8 cellular contexts compared by ENCODE assay signal in the genomic region with DNA sequence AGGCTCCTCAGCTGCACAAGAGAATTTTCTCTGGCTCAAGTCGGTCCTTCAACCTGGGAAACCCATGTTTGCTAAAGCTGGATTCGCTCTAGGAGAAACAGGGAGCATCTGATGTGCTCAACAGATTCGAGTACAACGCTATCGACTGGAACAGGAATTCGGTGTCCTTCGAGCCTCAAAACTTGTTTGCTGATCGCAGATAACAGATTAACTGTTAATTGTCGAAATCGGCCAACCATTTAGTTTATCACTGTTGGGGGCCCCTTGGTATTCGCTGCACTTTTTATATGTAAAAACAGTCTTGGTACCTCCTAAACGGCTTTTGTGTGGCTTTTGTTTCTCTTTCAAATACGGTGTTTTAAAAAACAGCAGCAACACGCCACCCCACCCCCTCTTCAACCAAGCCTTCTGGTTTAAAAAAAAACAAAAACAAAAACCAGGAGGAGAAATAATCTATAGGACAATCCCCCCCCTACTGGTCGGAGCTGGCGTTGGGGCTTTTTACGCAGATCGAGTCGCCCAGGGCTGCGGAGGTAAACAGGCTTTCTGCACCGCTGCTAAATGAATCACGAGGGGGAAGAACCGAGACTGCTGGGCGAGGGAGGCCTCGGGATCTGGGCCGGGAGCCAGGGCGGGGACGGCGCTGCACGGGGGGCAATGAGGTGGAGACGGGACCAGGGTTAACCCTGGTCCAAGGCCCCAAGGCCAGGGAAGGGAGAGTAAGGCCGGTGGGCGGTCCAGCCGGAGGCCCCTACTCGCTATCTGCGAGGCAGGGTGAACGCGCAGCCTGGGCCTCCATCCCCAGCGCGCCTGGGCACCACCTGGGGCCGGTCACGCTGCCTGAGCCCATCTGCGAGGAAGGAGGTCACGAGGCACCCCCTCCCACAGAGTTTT.
DNase-seq lines count a peak whose midpoint lies in the region; ATAC-seq and TF ChIP-seq lines count a peak whose summit lies in the region.

No MANE protein-coding gene starts in this region.

- DNase-seq in KBM-7 (peak; percentile 94), SJSA1 (ENCODE audit: low read depth in 1 of 2, low spot score in 2 of 2) (peak; percentile 84 to 85), hepatocyte (ENCODE audit: low spot score) (peak; percentile 92)
- DNase-seq in activated gamma-delta T cell treated with anti-CD3 and anti-CD28 coated beads, Interleukin-2, amount 50 U/mL, for 16 hours (ENCODE audit: low read depth), result peak; percentile 66
- DNase-seq in stimulated activated CD4-positive, alpha-beta T cell treated with anti-CD3 and anti-CD28 coated beads, Interleukin-1b, Interleukin-23, amount 100 ng/mL, for 4 hours (ENCODE audit: low read depth in 2 of 2), result peak; percentile 52 to 66

- ATAC-seq in GM19468 (IDR thresholded peaks at IDR 0.05; ENCODE audit: extremely low read depth, unreplicated experiment), result peak; percentile 23
- no peak for ATAC-seq in HG03039 (IDR thresholded peaks at IDR 0.05; ENCODE audit: unreplicated experiment)

- peaks cover 0 to 3% (median 0%) of the 10 kb centered on the region in 11 experiments; a peak in 2 of 22 replicates for H4K20me1 ChIP-seq in BLaER1 treated with 17β-estradiol and CSF1 and Interleukin-3, amounts not matched to agents 10 nM and 100 nM
- no peaks in the 10 kb centered on the region for H4K20me1 ChIP-seq in hepatocyte (ENCODE audit: insufficient read depth, poor library complexity, severe bottlenecking)

- H3K4me3 ChIP-seq in BLaER1 treated with 17β-estradiol and CSF1 and Interleukin-3, amounts not matched to agents 10 nM and 100 nM, result peak overlapping the region; percentile 25 to 67 (median 44); a peak in 19 of 20 replicates
- H3K4me3 ChIP-seq in SJSA1 (peak overlapping the region; percentile 16; the same call in 1 of the 2 replicates), hepatocyte (peak overlapping the region; percentile 4)

- peak overlapping the region; percentile 81 to 95 (median 90) for H3K4me2 ChIP-seq in BLaER1 treated with 17β-estradiol and CSF1 and Interleukin-3, amounts not matched to agents 10 nM and 100 nM
- H3K4me2 ChIP-seq in hepatocyte, result peak overlapping the region; percentile 88

- no peaks in the 10 kb centered on the region for H3K36me3 ChIP-seq in BLaER1 treated with 17β-estradiol and CSF1 and Interleukin-3, amounts not matched to agents 10 nM and 100 nM
- H3K36me3 ChIP-seq in SJSA1 (no peaks in the 10 kb centered on the region), hepatocyte (replicated peaks; ENCODE audit: insufficient read depth, low read depth) (no peaks in the 10 kb centered on the region)

- H3K27ac ChIP-seq in BLaER1 treated with 17β-estradiol and CSF1 and Interleukin-3, amounts not matched to agents 10 nM and 100 nM, result peak overlapping the region; percentile 55 to 100 (median 99); a peak in 21 of 22 replicates
- peak overlapping the region; percentile 79 for H3K27ac ChIP-seq in SJSA1
- H3K27ac ChIP-seq in hepatocyte, result peak overlapping the region; percentile 58

- H3K9me3 ChIP-seq in BLaER1 treated with 17β-estradiol and CSF1 and Interleukin-3, amounts not matched to agents 10 nM and 100 nM (replicated peaks in 1 of 11), result peaks cover 27 to 47% (median 37%) of the 10 kb centered on the region in 11 experiments
- H3K9me3 ChIP-seq in SJSA1 (replicated peaks), result no peaks in the 10 kb centered on the region
- no peaks in the 10 kb centered on the region for H3K9me3 ChIP-seq in hepatocyte (ENCODE audit: low read depth)

- H3K9ac ChIP-seq in BLaER1 treated with 17β-estradiol and CSF1 and Interleukin-3, amounts not matched to agents 10 nM and 100 nM, result peak overlapping the region; percentile 67 to 98 (median 96); a peak in 20 of 22 replicates

- 20% methylated on average over 44 of the region's 44 CpGs for WGBS in hepatocyte (ENCODE audit: low lambda C conversion rate, missing lambda C conversion rate)

- peaks cover 61 to 90% (median 84%) of the 10 kb centered on the region in 10 experiments for H3K4me1 ChIP-seq in BLaER1 treated with 17β-estradiol and CSF1 and Interleukin-3, amounts not matched to agents 10 nM and 100 nM
- H3K4me1 ChIP-seq in SJSA1 (replicated peaks) (peaks cover 62% of the 10 kb centered on the region), hepatocyte (ENCODE audit: insufficient read depth) (peaks cover 76% of the 10 kb centered on the region)

- peaks cover 0 to 15% (median 0%) of the 10 kb centered on the region in 11 experiments; a peak in 4 of 22 replicates for H3K27me3 ChIP-seq in BLaER1 treated with 17β-estradiol and CSF1 and Interleukin-3, amounts not matched to agents 10 nM and 100 nM
- H3K27me3 ChIP-seq in SJSA1 (replicated peaks) (no peaks in the 10 kb centered on the region), hepatocyte (peaks cover 25% of the 10 kb centered on the region)

- TF ChIP-seq CTCF in hepatocyte (IDR thresholded peaks at IDR 0.05; ENCODE audit: poor library complexity), result peak; percentile 62

- H3K9me2 ChIP-seq in hepatocyte (replicated peaks; ENCODE audit: insufficient read depth), result no peaks in the 10 kb centered on the region

- H2AFZ ChIP-seq in hepatocyte, result no peak overlapping the region

- in situ Hi-C loops in KBM-7 (cut with MboI; ENCODE audit: low pct_unique_long_range_greater_than_20kb, low sequenced_read_pairs), result loop anchor here (10.0 kb wide), 1 partner anchor 75 kb away; a partner anchor contains a TSS

- peaks cover 16% of the 10 kb centered on the region for H3K79me2 ChIP-seq in hepatocyte
